ENCODE assay signal across 1 cellular context in the genomic region with DNA sequence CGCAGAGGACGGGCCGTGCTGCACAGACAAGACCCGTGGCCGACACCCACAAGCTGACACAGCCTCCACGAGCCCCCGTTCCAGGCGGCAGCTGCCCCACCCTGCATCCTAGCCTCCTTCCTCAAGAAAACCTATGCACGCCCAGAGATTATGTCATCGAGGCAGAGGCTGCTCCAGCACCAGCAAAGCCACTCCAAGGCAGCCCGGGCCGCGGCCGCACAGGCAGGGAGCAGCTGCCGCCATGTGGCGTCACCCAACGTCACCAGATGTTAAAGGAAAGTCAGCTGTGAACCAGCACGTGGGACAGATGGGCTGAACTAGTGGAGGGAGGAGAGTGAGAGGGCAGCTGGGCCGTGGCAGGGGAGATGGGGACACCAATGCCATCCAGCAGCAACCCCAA.
TF ChIP-seq lines count a peak whose summit lies in the region.

No MANE protein-coding gene starts in this region.

TF ChIP-seq in GM23338, 12 proteins besides CTCF, POLR2A, EP300 and RAD21 (continued from another document):
- TF ChIP-seq ZNF462 (CRISPR knock-in tag; IDR thresholded peaks at IDR 0.05) (no peak), POLR2AphosphoS5 (IDR thresholded peaks at IDR 0.05; ENCODE audit: low read depth) (no peak), ZNF114 (CRISPR knock-in tag; IDR thresholded peaks at IDR 0.05) (no peak), EZH2 (IDR thresholded peaks at IDR 0.05; ENCODE audit: low read depth, unreplicated experiment) (no peak), JUNB (IDR thresholded peaks at IDR 0.05; ENCODE audit: unreplicated experiment) (no peak), EZH2phosphoT487 (IDR thresholded peaks at IDR 0.05; ENCODE audit: unreplicated experiment) (no peak)
- TF ChIP-seq, protein P1, sequence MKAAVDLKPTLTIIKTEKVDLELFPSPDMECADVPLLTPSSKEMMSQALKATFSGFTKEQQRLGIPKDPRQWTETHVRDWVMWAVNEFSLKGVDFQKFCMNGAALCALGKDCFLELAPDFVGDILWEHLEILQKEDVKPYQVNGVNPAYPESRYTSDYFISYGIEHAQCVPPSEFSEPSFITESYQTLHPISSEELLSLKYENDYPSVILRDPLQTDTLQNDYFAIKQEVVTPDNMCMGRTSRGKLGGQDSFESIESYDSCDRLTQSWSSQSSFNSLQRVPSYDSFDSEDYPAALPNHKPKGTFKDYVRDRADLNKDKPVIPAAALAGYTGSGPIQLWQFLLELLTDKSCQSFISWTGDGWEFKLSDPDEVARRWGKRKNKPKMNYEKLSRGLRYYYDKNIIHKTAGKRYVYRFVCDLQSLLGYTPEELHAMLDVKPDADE (IDR thresholded peaks at IDR 0.05) = no peak
